1 cellular context compared by ENCODE assay signal in the genomic region with DNA sequence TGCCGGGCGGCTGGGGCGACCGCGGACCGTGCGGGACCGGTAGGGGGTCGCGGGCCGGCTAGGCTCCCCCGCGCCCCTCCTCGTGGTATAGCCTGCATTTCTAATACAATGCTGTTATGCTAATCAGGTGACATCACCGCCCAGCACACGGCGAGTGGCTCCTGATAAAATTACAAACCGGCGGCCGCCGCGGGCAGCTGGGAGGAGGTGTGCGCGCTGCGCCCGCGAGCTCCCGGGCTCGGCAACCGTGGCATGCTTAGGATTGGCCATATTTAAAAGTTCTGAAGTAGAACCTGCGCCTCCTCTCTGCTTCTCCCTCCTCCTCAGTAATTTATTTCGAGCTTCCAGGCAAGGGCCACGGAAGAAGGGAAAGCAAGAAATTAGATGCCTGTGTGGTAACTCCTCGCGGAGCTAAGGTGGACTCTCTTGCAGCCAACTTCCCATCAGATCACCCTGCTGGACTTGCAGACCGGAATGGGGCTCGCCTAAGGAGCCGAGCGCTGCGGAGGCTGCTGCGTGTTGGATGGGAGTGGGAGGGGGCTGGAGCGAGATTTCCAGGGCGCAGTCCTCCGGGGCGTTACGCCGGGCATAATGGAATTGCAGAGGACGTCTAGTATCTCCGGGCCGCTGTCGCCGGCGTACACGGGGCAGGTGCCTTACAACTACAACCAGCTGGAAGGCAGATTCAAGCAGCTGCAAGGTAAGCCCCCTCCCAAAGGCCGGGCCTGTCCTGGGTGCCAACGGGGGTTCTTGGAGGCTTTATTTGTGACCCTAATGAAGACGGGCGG.
A peak's percentile ranks its signal among the peaks of the same experiment; 100 is the strongest.
TF ChIP-seq lines count a peak whose summit lies in the region.

No MANE protein-coding gene starts in this region.

TF ChIP-seq in K562, 482 proteins besides CTCF, POLR2A, EP300 and RAD21 (continued from another document and continues in another):
- TF ChIP-seq SLC30A9 (CRISPR knock-in tag; IDR thresholded peaks at IDR 0.05), result no peak
- TF ChIP-seq CBX1 (IDR thresholded peaks at IDR 0.05; ENCODE audit: low read depth), result no peak
- TF ChIP-seq, protein P1, sequence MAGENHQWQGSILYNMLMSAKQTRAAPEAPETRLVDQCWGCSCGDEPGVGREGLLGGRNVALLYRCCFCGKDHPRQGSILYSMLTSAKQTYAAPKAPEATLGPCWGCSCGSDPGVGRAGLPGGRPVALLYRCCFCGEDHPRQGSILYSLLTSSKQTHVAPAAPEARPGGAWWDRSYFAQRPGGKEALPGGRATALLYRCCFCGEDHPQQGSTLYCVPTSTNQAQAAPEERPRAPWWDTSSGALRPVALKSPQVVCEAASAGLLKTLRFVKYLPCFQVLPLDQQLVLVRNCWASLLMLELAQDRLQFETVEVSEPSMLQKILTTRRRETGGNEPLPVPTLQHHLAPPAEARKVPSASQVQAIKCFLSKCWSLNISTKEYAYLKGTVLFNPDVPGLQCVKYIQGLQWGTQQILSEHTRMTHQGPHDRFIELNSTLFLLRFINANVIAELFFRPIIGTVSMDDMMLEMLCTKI (IDR thresholded peaks at IDR 0.05; ENCODE audit: partially characterized antibody), result no peak
- TF ChIP-seq HCFC1 (IDR thresholded peaks at IDR 0.05; ENCODE audit: low read depth, low read length), result no peak
- no peak for TF ChIP-seq ZNF436 (CRISPR knock-in tag; IDR thresholded peaks at IDR 0.05)
- no peak for TF ChIP-seq ZNF197 (CRISPR knock-in tag; IDR thresholded peaks at IDR 0.05; ENCODE audit: low read depth)
- TF ChIP-seq FOXK2 (conservative IDR thresholded peaks at IDR 0.05 in 1 of 2, IDR thresholded peaks at IDR 0.05 in 1 of 2; ENCODE audit: low read depth in 2 of 2), result no peak
- TF ChIP-seq WHSC1 (IDR thresholded peaks at IDR 0.05; ENCODE audit: low read length), result no peak
- peak; percentile 73 for TF ChIP-seq CREM (IDR thresholded peaks at IDR 0.05; ENCODE audit: low read depth)
- TF ChIP-seq TOE1 (IDR thresholded peaks at IDR 0.05; ENCODE audit: borderline replicate concordance), result peak; percentile 42; the same call in 1 of the 2 replicates
- no peak for TF ChIP-seq TOE1 (CRISPR knock-in tag; IDR thresholded peaks at IDR 0.05; ENCODE audit: borderline replicate concordance, low read depth)
- TF ChIP-seq KAT7 (CRISPR knock-in tag; IDR thresholded peaks at IDR 0.05; ENCODE audit: borderline replicate concordance), result peak; percentile 82; the same call in 1 of the 2 replicates
- no peak for TF ChIP-seq TAF7 (tag; IDR thresholded peaks at IDR 0.05)
- 0 out of 4 replicates have a peak, but pooled peaks of 1 of the 2 experiments have one; percentile 9 for TF ChIP-seq SIN3A (IDR thresholded peaks at IDR 0.05; ENCODE audit: borderline replicate concordance in 2 of 2, control insufficient read depth in 1 of 2, low read depth in 2 of 2, low read length in 2 of 2)
- no peak for TF ChIP-seq NCOA2 (IDR thresholded peaks at IDR 0.05; ENCODE audit: partially characterized antibody in 2 of 2)
- no peak for TF ChIP-seq NCOR1 (IDR thresholded peaks at IDR 0.05)
- no peak for TF ChIP-seq BRD9 (IDR thresholded peaks at IDR 0.05; ENCODE audit: low read depth, partially characterized antibody)
- no peak for TF ChIP-seq ZNF324 (CRISPR knock-in tag; IDR thresholded peaks at IDR 0.05)
- TF ChIP-seq SNIP1 (IDR thresholded peaks at IDR 0.05; ENCODE audit: low read depth), result peak; percentile 91
- TF ChIP-seq, protein P2, sequence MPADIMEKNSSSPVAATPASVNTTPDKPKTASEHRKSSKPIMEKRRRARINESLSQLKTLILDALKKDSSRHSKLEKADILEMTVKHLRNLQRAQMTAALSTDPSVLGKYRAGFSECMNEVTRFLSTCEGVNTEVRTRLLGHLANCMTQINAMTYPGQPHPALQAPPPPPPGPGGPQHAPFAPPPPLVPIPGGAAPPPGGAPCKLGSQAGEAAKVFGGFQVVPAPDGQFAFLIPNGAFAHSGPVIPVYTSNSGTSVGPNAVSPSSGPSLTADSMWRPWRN (IDR thresholded peaks at IDR 0.05; ENCODE audit: low read depth), result no peak
- TF ChIP-seq ZNF354B (CRISPR knock-in tag; IDR thresholded peaks at IDR 0.05), result no peak
- TF ChIP-seq, protein P3, sequence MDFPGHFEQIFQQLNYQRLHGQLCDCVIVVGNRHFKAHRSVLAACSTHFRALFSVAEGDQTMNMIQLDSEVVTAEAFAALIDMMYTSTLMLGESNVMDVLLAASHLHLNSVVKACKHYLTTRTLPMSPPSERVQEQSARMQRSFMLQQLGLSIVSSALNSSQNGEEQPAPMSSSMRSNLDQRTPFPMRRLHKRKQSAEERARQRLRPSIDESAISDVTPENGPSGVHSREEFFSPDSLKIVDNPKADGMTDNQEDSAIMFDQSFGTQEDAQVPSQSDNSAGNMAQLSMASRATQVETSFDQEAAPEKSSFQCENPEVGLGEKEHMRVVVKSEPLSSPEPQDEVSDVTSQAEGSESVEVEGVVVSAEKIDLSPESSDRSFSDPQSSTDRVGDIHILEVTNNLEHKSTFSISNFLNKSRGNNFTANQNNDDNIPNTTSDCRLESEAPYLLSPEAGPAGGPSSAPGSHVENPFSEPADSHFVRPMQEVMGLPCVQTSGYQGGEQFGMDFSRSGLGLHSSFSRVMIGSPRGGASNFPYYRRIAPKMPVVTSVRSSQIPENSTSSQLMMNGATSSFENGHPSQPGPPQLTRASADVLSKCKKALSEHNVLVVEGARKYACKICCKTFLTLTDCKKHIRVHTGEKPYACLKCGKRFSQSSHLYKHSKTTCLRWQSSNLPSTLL (IDR thresholded peaks at IDR 0.05), result no peak
- TF ChIP-seq, protein P4, sequence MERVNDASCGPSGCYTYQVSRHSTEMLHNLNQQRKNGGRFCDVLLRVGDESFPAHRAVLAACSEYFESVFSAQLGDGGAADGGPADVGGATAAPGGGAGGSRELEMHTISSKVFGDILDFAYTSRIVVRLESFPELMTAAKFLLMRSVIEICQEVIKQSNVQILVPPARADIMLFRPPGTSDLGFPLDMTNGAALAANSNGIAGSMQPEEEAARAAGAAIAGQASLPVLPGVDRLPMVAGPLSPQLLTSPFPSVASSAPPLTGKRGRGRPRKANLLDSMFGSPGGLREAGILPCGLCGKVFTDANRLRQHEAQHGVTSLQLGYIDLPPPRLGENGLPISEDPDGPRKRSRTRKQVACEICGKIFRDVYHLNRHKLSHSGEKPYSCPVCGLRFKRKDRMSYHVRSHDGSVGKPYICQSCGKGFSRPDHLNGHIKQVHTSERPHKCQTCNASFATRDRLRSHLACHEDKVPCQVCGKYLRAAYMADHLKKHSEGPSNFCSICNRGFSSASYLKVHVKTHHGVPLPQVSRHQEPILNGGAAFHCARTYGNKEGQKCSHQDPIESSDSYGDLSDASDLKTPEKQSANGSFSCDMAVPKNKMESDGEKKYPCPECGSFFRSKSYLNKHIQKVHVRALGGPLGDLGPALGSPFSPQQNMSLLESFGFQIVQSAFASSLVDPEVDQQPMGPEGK (CRISPR knock-in tag; IDR thresholded peaks at IDR 0.05; ENCODE audit: borderline replicate concordance), result no peak
- TF ChIP-seq RFX5 (IDR thresholded peaks at IDR 0.05; ENCODE audit: low read depth, low read length), result no peak
- no peak; the same call in 1 of the 2 replicates for TF ChIP-seq TCF3 (CRISPR knock-in tag; IDR thresholded peaks at IDR 0.05)
- TF ChIP-seq, protein P5, sequence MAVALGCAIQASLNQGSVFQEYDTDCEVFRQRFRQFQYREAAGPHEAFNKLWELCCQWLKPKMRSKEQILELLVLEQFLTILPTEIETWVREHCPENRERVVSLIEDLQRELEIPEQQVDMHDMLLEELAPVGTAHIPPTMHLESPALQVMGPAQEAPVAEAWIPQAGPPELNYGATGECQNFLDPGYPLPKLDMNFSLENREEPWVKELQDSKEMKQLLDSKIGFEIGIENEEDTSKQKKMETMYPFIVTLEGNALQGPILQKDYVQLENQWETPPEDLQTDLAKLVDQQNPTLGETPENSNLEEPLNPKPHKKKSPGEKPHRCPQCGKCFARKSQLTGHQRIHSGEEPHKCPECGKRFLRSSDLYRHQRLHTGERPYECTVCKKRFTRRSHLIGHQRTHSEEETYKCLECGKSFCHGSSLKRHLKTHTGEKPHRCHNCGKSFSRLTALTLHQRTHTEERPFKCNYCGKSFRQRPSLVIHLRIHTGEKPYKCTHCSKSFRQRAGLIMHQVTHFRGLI (CRISPR knock-in tag; IDR thresholded peaks at IDR 0.05), result no peak
- TF ChIP-seq MXI1 (IDR thresholded peaks at IDR 0.05; ENCODE audit: low read depth, low read length), result 0 out of 2 replicates have a peak, but pooled peaks have one; percentile 12
- TF ChIP-seq RBM25 (IDR thresholded peaks at IDR 0.05; ENCODE audit: low read depth, low read length, severe bottlenecking), result no peak
- TF ChIP-seq HIVEP1 (CRISPR knock-in tag; IDR thresholded peaks at IDR 0.05), result no peak
- TF ChIP-seq MTF1 (CRISPR knock-in tag; IDR thresholded peaks at IDR 0.05; ENCODE audit: borderline replicate concordance), result no peak
- TF ChIP-seq ETS2 (tag; IDR thresholded peaks at IDR 0.05; ENCODE audit: borderline replicate concordance, poor library complexity, severe bottlenecking), result no peak
- no peak for TF ChIP-seq TGIF2 (CRISPR knock-in tag; IDR thresholded peaks at IDR 0.05)
- TF ChIP-seq, protein P6, sequence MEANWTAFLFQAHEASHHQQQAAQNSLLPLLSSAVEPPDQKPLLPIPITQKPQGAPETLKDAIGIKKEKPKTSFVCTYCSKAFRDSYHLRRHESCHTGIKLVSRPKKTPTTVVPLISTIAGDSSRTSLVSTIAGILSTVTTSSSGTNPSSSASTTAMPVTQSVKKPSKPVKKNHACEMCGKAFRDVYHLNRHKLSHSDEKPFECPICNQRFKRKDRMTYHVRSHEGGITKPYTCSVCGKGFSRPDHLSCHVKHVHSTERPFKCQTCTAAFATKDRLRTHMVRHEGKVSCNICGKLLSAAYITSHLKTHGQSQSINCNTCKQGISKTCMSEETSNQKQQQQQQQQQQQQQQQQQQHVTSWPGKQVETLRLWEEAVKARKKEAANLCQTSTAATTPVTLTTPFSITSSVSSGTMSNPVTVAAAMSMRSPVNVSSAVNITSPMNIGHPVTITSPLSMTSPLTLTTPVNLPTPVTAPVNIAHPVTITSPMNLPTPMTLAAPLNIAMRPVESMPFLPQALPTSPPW (CRISPR knock-in tag; IDR thresholded peaks at IDR 0.05), result peak; percentile 52
- TF ChIP-seq, protein P7, sequence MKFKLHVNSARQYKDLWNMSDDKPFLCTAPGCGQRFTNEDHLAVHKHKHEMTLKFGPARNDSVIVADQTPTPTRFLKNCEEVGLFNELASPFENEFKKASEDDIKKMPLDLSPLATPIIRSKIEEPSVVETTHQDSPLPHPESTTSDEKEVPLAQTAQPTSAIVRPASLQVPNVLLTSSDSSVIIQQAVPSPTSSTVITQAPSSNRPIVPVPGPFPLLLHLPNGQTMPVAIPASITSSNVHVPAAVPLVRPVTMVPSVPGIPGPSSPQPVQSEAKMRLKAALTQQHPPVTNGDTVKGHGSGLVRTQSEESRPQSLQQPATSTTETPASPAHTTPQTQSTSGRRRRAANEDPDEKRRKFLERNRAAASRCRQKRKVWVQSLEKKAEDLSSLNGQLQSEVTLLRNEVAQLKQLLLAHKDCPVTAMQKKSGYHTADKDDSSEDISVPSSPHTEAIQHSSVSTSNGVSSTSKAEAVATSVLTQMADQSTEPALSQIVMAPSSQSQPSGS (CRISPR knock-in tag; IDR thresholded peaks at IDR 0.05), result no peak
- no peak for TF ChIP-seq ARID1B (IDR thresholded peaks at IDR 0.05)
- TF ChIP-seq KDM1A (IDR thresholded peaks at IDR 0.05), result no peak
- TF ChIP-seq DIDO1 (tag; IDR thresholded peaks at IDR 0.05; ENCODE audit: low read depth), result no peak
- TF ChIP-seq CXXC5 (CRISPR knock-in tag; IDR thresholded peaks at IDR 0.05), result no peak; the same call in 1 of the 2 replicates
- TF ChIP-seq, protein P8, sequence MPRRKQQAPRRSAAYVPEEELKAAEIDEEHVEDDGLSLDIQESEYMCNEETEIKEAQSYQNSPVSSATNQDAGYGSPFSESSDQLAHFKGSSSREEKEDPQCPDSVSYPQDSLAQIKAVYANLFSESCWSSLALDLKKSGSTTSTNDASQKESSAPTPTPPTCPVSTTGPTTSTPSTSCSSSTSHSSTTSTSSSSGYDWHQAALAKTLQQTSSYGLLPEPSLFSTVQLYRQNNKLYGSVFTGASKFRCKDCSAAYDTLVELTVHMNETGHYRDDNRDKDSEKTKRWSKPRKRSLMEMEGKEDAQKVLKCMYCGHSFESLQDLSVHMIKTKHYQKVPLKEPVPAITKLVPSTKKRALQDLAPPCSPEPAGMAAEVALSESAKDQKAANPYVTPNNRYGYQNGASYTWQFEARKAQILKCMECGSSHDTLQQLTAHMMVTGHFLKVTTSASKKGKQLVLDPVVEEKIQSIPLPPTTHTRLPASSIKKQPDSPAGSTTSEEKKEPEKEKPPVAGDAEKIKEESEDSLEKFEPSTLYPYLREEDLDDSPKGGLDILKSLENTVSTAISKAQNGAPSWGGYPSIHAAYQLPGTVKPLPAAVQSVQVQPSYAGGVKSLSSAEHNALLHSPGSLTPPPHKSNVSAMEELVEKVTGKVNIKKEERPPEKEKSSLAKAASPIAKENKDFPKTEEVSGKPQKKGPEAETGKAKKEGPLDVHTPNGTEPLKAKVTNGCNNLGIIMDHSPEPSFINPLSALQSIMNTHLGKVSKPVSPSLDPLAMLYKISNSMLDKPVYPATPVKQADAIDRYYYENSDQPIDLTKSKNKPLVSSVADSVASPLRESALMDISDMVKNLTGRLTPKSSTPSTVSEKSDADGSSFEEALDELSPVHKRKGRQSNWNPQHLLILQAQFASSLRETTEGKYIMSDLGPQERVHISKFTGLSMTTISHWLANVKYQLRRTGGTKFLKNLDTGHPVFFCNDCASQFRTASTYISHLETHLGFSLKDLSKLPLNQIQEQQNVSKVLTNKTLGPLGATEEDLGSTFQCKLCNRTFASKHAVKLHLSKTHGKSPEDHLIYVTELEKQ (CRISPR knock-in tag; IDR thresholded peaks at IDR 0.05), result no peak
- TF ChIP-seq, protein P9, sequence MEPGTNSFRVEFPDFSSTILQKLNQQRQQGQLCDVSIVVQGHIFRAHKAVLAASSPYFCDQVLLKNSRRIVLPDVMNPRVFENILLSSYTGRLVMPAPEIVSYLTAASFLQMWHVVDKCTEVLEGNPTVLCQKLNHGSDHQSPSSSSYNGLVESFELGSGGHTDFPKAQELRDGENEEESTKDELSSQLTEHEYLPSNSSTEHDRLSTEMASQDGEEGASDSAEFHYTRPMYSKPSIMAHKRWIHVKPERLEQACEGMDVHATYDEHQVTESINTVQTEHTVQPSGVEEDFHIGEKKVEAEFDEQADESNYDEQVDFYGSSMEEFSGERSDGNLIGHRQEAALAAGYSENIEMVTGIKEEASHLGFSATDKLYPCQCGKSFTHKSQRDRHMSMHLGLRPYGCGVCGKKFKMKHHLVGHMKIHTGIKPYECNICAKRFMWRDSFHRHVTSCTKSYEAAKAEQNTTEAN (CRISPR knock-in tag; IDR thresholded peaks at IDR 0.05), result 0 out of 2 replicates have a peak, but pooled peaks have one; percentile 34
- no peak for TF ChIP-seq ZC3H11A (IDR thresholded peaks at IDR 0.05; ENCODE audit: low read depth, low read length)
- peak in 1 of 2 experiments; percentile 26; a peak in 1 of 4 replicates for TF ChIP-seq MAZ (CRISPR knock-in tag; conservative IDR thresholded peaks at IDR 0.05 in 1 of 2, IDR thresholded peaks at IDR 0.05 in 1 of 2)
- no peak for TF ChIP-seq MCM7 (IDR thresholded peaks at IDR 0.05)
- TF ChIP-seq, protein P10, sequence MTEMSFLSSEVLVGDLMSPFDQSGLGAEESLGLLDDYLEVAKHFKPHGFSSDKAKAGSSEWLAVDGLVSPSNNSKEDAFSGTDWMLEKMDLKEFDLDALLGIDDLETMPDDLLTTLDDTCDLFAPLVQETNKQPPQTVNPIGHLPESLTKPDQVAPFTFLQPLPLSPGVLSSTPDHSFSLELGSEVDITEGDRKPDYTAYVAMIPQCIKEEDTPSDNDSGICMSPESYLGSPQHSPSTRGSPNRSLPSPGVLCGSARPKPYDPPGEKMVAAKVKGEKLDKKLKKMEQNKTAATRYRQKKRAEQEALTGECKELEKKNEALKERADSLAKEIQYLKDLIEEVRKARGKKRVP (CRISPR knock-in tag; IDR thresholded peaks at IDR 0.05), result no peak
- no peak for TF ChIP-seq PRPF4 (IDR thresholded peaks at IDR 0.05; ENCODE audit: insufficient read depth, low read depth, low read length, poor library complexity, severe bottlenecking)
- TF ChIP-seq ZNF217 (CRISPR knock-in tag; IDR thresholded peaks at IDR 0.05), result no peak
